ENCODE assay signal across 23 cellular contexts in genomic region chr5:132547269-132547668, GRCh38. TPM values are rescaled to one million over a fixed set of nuclear protein-coding genes. Genes with fewer than 3 reads are reported as not detected.
DNase-seq lines count a peak whose midpoint lies in the region; ATAC-seq, FAIRE-seq and TF ChIP-seq lines count a peak whose summit lies in the region.
"Had no signal": no experiment of that assay in that cellular context is flagged by ENCODE, and none has a peak within 500 bp of the region (broad histone marks: within the 10 kb centered on the region; RNA-seq: fewer than 3 reads in every experiment).

No MANE protein-coding gene starts in this region.

- peak; percentile 29 for ATAC-seq in activated T-helper 17 cell treated with anti-CD3 and anti-CD28 coated beads, Interleukin-2, amount 50 U/mL, for 72 hours (replicated peaks)
- ATAC-seq: GM12878, GM23338, HCT116 had no signal

- peak; percentile 38 for FAIRE-seq in GM12891 (lab: Jason Lieb, UNC)
- FAIRE-seq: GM12878, GM18507 had no signal

- TF ChIP-seq POLR2A in GM12891 (IDR thresholded peaks at IDR 0.05; ENCODE audit: low read depth, low read length) = no peak

- DNase-seq in activated CD4-positive, alpha-beta T cell treated with anti-CD3 and anti-CD28 coated beads, Interleukin-2, amount 10 ng/mL, durations not matched to agents 24 days and 14 days = no peak
- DNase-seq in activated CD4-positive, alpha-beta T cell treated with anti-CD3 and anti-CD28 coated beads for 1 hour = no peak
- DNase-seq in GM12891 (ENCODE audit: insufficient read length, low spot score) (no peak), substantia nigra (lab: John Stamatoyannopoulos, UW) (no peak), DMS53 treated with DMSO at 0.1 percent for 48 hours (lab: John Stamatoyannopoulos, UW; ENCODE audit: unreplicated experiment) (no peak)
- no peak for DNase-seq in central memory CD4-positive, alpha-beta T cell
- DNase-seq: 8988T; C1 segment of cervical spinal cord; Calu3; CD4-positive, alpha-beta memory T cell; COR-L47; DMS53; DND-41; GDM1; H9 had no signal

- H3K4me1 Mint-ChIP-seq in activated CD4-positive, alpha-beta T cell treated with anti-CD3 and anti-CD28 coated beads, Interleukin-2, amount 10 ng/mL, durations not matched to agents 24 days and 14 days = peaks cover 25% of the 10 kb centered on the region
- peaks cover 6% of the 10 kb centered on the region for H3K4me1 Mint-ChIP-seq in activated T-helper 17 cell treated with anti-CD3 and anti-CD28 coated beads, Interleukin-2, amount 50 U/mL, for 72 hours
- H3K4me1 Mint-ChIP-seq: CD4-positive, alpha-beta memory T cell; GM23338; H9 had no signal

- intact Hi-C loops in activated CD4-positive, alpha-beta T cell treated with anti-CD3 and anti-CD28 coated beads, Interleukin-2, amount 10 ng/mL, durations not matched to agents 24 days and 14 days (cut with micrococcal nuclease) = loop anchor here (2.0 kb wide), 1 partner anchor 16 kb away; no protein-coding TSS in a partner anchor

- no peak overlapping the region for H3K27ac ChIP-seq in substantia nigra (ENCODE audit: low read depth, low read length, poor library complexity, severe bottlenecking)

- H3K27me3 Mint-ChIP-seq in activated CD4-positive, alpha-beta T cell treated with anti-CD3 and anti-CD28 coated beads, Interleukin-2, amount 10 ng/mL, durations not matched to agents 24 days and 14 days = peaks cover 4% of the 10 kb centered on the region
- H3K27me3 Mint-ChIP-seq in activated T-helper 17 cell treated with anti-CD3 and anti-CD28 coated beads, Interleukin-2, amount 50 U/mL, for 72 hours = no peaks in the 10 kb centered on the region
- H3K27me3 Mint-ChIP-seq: CD4-positive, alpha-beta memory T cell had no signal

- H3K36me3 Mint-ChIP-seq in activated CD4-positive, alpha-beta T cell treated with anti-CD3 and anti-CD28 coated beads, Interleukin-2, amount 10 ng/mL, durations not matched to agents 24 days and 14 days (ENCODE audit: low read depth) = no peaks in the 10 kb centered on the region
- no peaks in the 10 kb centered on the region for H3K36me3 Mint-ChIP-seq in activated T-helper 17 cell treated with anti-CD3 and anti-CD28 coated beads, Interleukin-2, amount 50 U/mL, for 72 hours (ENCODE audit: low read depth)
- H3K36me3 Mint-ChIP-seq: CD4-positive, alpha-beta memory T cell had no signal

- H3K27ac Mint-ChIP-seq in activated CD4-positive, alpha-beta T cell treated with anti-CD3 and anti-CD28 coated beads, Interleukin-2, amount 10 ng/mL, durations not matched to agents 24 days and 14 days = peak overlapping the region; percentile 56
- H3K27ac Mint-ChIP-seq in activated T-helper 17 cell treated with anti-CD3 and anti-CD28 coated beads, Interleukin-2, amount 50 U/mL, for 72 hours = no peak overlapping the region
- H3K27ac Mint-ChIP-seq: CD4-positive, alpha-beta memory T cell; GM23338; H9 had no signal

- H3K9me3 Mint-ChIP-seq in activated CD4-positive, alpha-beta T cell treated with anti-CD3 and anti-CD28 coated beads, Interleukin-2, amount 10 ng/mL, durations not matched to agents 24 days and 14 days = peaks cover 3% of the 10 kb centered on the region
- no peaks in the 10 kb centered on the region for H3K9me3 Mint-ChIP-seq in activated T-helper 17 cell treated with anti-CD3 and anti-CD28 coated beads, Interleukin-2, amount 50 U/mL, for 72 hours
- H3K9me3 Mint-ChIP-seq: CD4-positive, alpha-beta memory T cell; GM23338; H9 had no signal

- no peak overlapping the region for H3K4me3 Mint-ChIP-seq in activated CD4-positive, alpha-beta T cell treated with anti-CD3 and anti-CD28 coated beads, Interleukin-2, amount 10 ng/mL, durations not matched to agents 24 days and 14 days
- no peak overlapping the region for H3K4me3 Mint-ChIP-seq in activated T-helper 17 cell treated with anti-CD3 and anti-CD28 coated beads, Interleukin-2, amount 50 U/mL, for 72 hours
- H3K4me3 Mint-ChIP-seq: CD4-positive, alpha-beta memory T cell; GM23338; H9 had no signal

TF ChIP-seq in GM12891, 5 proteins besides CTCF, POLR2A, EP300 and RAD21:
- no peak for TF ChIP-seq TAF1 (IDR thresholded peaks at IDR 0.05; ENCODE audit: low read depth, low read length)
- no peak for TF ChIP-seq SPI1 (IDR thresholded peaks at IDR 0.05; ENCODE audit: low read depth, low read length)
- no peak for TF ChIP-seq POU2F2 (IDR thresholded peaks at IDR 0.05; ENCODE audit: low read depth, low read length)
- no peak for TF ChIP-seq PAX5 (IDR thresholded peaks at IDR 0.05; ENCODE audit: insufficient read depth, low read length, severe bottlenecking)

RNA-seq across cellular contexts. Expression of gene IL5, which starts 3.9 kb away (rescaled TPM):
- 7.0 and 7.1 TPM in 2 replicates for total RNA-seq in activated CD4-positive, alpha-beta T cell treated with anti-CD3 and anti-CD28 coated beads, Interleukin-2, amount 10 ng/mL, durations not matched to agents 24 days and 14 days
- not detected for polyA plus RNA-seq in GM12891 (2012; ENCODE audit: low read depth, missing spikeins)
- not detected for total RNA-seq in activated T-helper 17 cell treated with anti-CD3 and anti-CD28 coated beads, Interleukin-2, amount 50 U/mL, for 72 hours
- total RNA-seq: A673; Calu3; CD4-positive, alpha-beta memory T cell; GM12878; GM23338; H4; H9 had no signal
- polyA plus RNA-seq: BJ; CD4-positive, alpha-beta memory T cell; GM12878; GM23338 had no signal

RNA-seq across cellular contexts. Expression of gene RAD50, which starts 9.5 kb away (rescaled TPM):
- 37.4 and 39.5 TPM in 2 replicates for total RNA-seq in activated CD4-positive, alpha-beta T cell treated with anti-CD3 and anti-CD28 coated beads, Interleukin-2, amount 10 ng/mL, durations not matched to agents 24 days and 14 days
- 24.3 TPM for polyA plus RNA-seq in GM12891 (2012; ENCODE audit: low read depth, missing spikeins)
- 10 to 100 TPM; 31.7 to 37.2 TPM for total RNA-seq in activated T-helper 17 cell treated with anti-CD3 and anti-CD28 coated beads, Interleukin-2, amount 50 U/mL, for 72 hours

RNA-seq across cellular contexts. Expression of gene IRF1, which starts 56.7 kb away (rescaled TPM):
- total RNA-seq in activated CD4-positive, alpha-beta T cell treated with anti-CD3 and anti-CD28 coated beads, Interleukin-2, amount 10 ng/mL, durations not matched to agents 24 days and 14 days = 167 and 181 TPM in 2 replicates
- 30.8 TPM for polyA plus RNA-seq in GM12891 (2012; ENCODE audit: low read depth, missing spikeins)
- total RNA-seq in activated T-helper 17 cell treated with anti-CD3 and anti-CD28 coated beads, Interleukin-2, amount 50 U/mL, for 72 hours = 100 to 1,000 TPM; 125 to 174 TPM
